9 cellular contexts compared by ENCODE assay signal in genomic region chr5:170278611-170279500, GRCh38. TPM values are rescaled to one million over a fixed set of nuclear protein-coding genes. Genes with fewer than 3 reads are reported as not detected.
DNase-seq lines count a peak whose midpoint lies in the region; ATAC-seq and FAIRE-seq lines count a peak whose summit lies in the region.
"Had no signal": no experiment of that assay in that cellular context is flagged by ENCODE, and none has a peak within 500 bp of the region (broad histone marks: within the 10 kb centered on the region; RNA-seq: fewer than 3 reads in every experiment).

No MANE protein-coding gene starts in this region.

- ATAC-seq in GM19455 (IDR thresholded peaks at IDR 0.05; ENCODE audit: unreplicated experiment), result peak; percentile 91
- ATAC-seq in HG03439 (IDR thresholded peaks at IDR 0.05; ENCODE audit: unreplicated experiment), result peak; percentile 87

- DNase-seq in activated CD4-positive, CD25-positive, alpha-beta regulatory T cell (lab: John Stamatoyannopoulos, UW), result peak; percentile 44 to 74 (median 70)
- DNase-seq in dermis blood vessel endothelial cell (peak; percentile 9), RCC 7860 (ENCODE audit: low spot score) (no peak), DMS79 (lab: John Stamatoyannopoulos, UW) (no peak), NCI-H526 (lab: John Stamatoyannopoulos, UW) (no peak)
- peak; percentile 55 to 72 for DNase-seq in stimulated activated CD4-positive, alpha-beta T cell treated with anti-CD3 and anti-CD28 coated beads, Interleukin-1b, Interleukin-23, amount 100 ng/mL, for 4 hours (ENCODE audit: low read depth in 2 of 2)

- no peak for FAIRE-seq in RCC 7860 (lab: Jason Lieb, UNC)

RNA-seq across cellular contexts. Expression of gene LCP2, which starts 18.7 kb away (rescaled TPM):
- total RNA-seq in dermis blood vessel endothelial cell, result 2.4 TPM in 1 of 2 replicates, not detected in the other

RNA-seq across cellular contexts. Expression of gene C5orf58, which starts 46.1 kb away (rescaled TPM):
- not detected in 2 replicates for total RNA-seq in dermis blood vessel endothelial cell
- total RNA-seq: myocyte had no signal

Comparison
In these comparisons a context has a peak if more than half of its experiments do, and no peak if none do; other contexts are left out.
1. DNase-seq: peak in activated CD4-positive, CD25-positive, alpha-beta regulatory T cell (4 of 4), dermis blood vessel endothelial cell (single experiment) and stimulated activated CD4-positive, alpha-beta T cell treated with anti-CD3 and anti-CD28 coated beads, Interleukin-1b, Interleukin-23, amount 100 ng/mL, for 4 hours (2 of 2); none in RCC 7860 (single experiment), DMS79 (single experiment) and NCI-H526 (0 of 2).